Comparison of ENCODE assay signal across 8 cellular contexts in the genomic region with DNA sequence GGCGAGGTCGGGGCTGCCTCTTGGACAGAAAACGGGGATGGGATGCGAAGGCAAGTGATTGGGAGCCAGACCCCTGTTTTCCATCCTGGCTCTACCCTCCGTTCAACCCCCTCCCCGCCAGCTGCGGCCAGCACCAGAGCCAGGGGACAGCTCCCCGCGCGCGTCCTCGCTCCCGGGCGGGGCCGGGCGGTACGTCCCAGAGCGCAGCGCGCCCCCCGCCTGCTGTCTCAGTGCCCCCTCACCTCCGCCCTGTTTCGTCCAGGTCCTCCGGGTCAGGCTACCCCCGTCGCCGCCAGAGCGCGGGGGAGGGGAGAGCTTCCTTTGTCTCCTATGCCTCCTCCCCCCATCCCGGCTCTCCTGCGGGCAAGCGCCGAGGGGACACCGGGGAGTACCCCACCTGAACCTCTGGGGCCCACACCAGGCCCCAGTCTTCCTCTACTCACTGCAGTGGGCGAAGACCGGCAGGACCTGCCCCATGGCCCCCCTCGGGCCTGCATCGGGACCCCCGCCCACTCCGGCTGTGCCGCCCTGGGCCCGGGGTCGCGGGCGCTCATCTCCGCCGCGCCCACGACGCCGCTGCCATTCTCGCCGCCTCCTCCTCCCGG. TPM values are rescaled to one million over a fixed set of nuclear protein-coding genes. Genes with fewer than 3 reads are reported as not detected.
DNase-seq lines count a peak whose midpoint lies in the region; ATAC-seq and TF ChIP-seq lines count a peak whose summit lies in the region.

No MANE protein-coding gene starts in this region.

- H3K9me3 ChIP-seq in mammary epithelial cell (replicated peaks; ENCODE audit: insufficient read depth, low read length) = no peaks in the 10 kb centered on the region

- no peaks in the 10 kb centered on the region for H3K79me2 ChIP-seq in mammary epithelial cell (ENCODE audit: insufficient read depth, low read length)

- peak overlapping the region; percentile 74 for H3K4me3 Mint-ChIP-seq in Calu3 (ENCODE audit: low read depth, unreplicated experiment)

- POLR2A ChIA-PET in RWPE1 (lab: Yijun Ruan, JAX; ENCODE audit: low non-redundant PET) = interaction anchor here (0.5 kb wide), 1 partner anchor 19 kb away, joined by 8 read pairs; no protein-coding TSS in a partner anchor

- H2AFZ ChIP-seq in mammary epithelial cell (ENCODE audit: low read depth, low read length) = peak overlapping the region; percentile 83

- dilution Hi-C loops in mammary epithelial cell (cut with HindIII; ENCODE audit: low sequenced_read_pairs) = no loop called here

- peak overlapping the region; percentile 72 to 85 (median 77) for H3K4me3 ChIP-seq in mammary epithelial cell (replicated peaks in 1 of 3; ENCODE audit: insufficient read depth in 1 of 3, low read depth in 2 of 3, low read length in 3 of 3)

- peaks cover 16% of the 10 kb centered on the region for H3K36me3 Mint-ChIP-seq in Calu3 (ENCODE audit: insufficient read depth, unreplicated experiment)

- 4% methylated on average over 23 of the region's 54 CpGs for WGBS in mammary epithelial cell (ENCODE audit: low coverage, missing lambda C conversion rate)

- BruUV-seq in Calu3 (replicated peaks; lab: Mats Ljungman, UMichigan) = no TSS peak
- no TSS peak for BruUV-seq in mammary epithelial cell (replicated peaks; lab: Mats Ljungman, UMichigan)

- peaks cover 18% of the 10 kb centered on the region for H3K4me1 Mint-ChIP-seq in Calu3 (ENCODE audit: low read depth, unreplicated experiment)

- no peaks in the 10 kb centered on the region for H3K27me3 ChIP-seq in mammary epithelial cell (ENCODE audit: insufficient read depth, low read length)

- peak; percentile 15 for ATAC-seq in HG02642 (IDR thresholded peaks at IDR 0.05; ENCODE audit: poor library complexity, unreplicated experiment)

- peaks cover 31% of the 10 kb centered on the region for H3K27me3 Mint-ChIP-seq in Calu3 (ENCODE audit: unreplicated experiment)

- CTCF ChIA-PET in Calu3 (lab: Charles Lee) = interaction anchor here (0.8 to 2.6 kb wide), 4 partner anchors 11 to 181 kb away, joined by 3 to 16 read pairs (median 5); no protein-coding TSS in a partner anchor
- CTCF ChIA-PET in RWPE1 (lab: Yijun Ruan, JAX) = interaction anchor here (2.1 kb wide), 1 partner anchor 11 kb away, joined by 15 read pairs; no protein-coding TSS in a partner anchor
- CTCF ChIA-PET in mammary epithelial cell (lab: Charles Lee; ENCODE audit: low non-redundant PET) = interaction anchor here (0.6 to 0.7 kb wide), 2 partner anchors 41 to 402 kb away, joined by 3 to 7 read pairs; no protein-coding TSS in a partner anchor

- in situ Hi-C loops in mammary epithelial cell (cut with MboI; ENCODE audit: low sequenced_read_pairs in 2 of 2) = loop anchor here in 1 of 2 donors (25.0 kb wide), 1 partner anchor 309 kb away; a partner anchor contains a TSS

- peak overlapping the region; percentile 99 for H3K4me2 ChIP-seq in mammary epithelial cell (ENCODE audit: insufficient read depth, low read depth, low read length)

- H3K4me1 ChIP-seq in mammary epithelial cell (ENCODE audit: insufficient read depth, low read length) = peaks cover 23% of the 10 kb centered on the region

- peak overlapping the region; percentile 31 for H3K9ac ChIP-seq in mammary epithelial cell (ENCODE audit: insufficient read depth, low read length)

- H4K20me1 ChIP-seq in mammary epithelial cell (ENCODE audit: insufficient read depth, low read length) = no peaks in the 10 kb centered on the region

- H3K27ac ChIP-seq in RWPE1 = peak overlapping the region; percentile 64
- no peak overlapping the region for H3K27ac ChIP-seq in mammary epithelial cell (ENCODE audit: insufficient read depth, low read depth, low read length)

- TF ChIP-seq CTCF in Calu3 (IDR thresholded peaks at IDR 0.05; ENCODE audit: unreplicated experiment) (no peak), RWPE1 (conservative IDR thresholded peaks at IDR 0.05; ENCODE audit: low read depth) (no peak), mammary epithelial cell (conservative IDR thresholded peaks at IDR 0.05 in 1 of 2, IDR thresholded peaks at IDR 0.05 in 1 of 2; ENCODE audit: extremely low read depth in 1 of 2, insufficient read depth in 1 of 2, low read depth in 1 of 2, low read length in 2 of 2) (no peak)

- no peaks in the 10 kb centered on the region for H3K36me3 ChIP-seq in mammary epithelial cell (ENCODE audit: insufficient read depth, low read length)

- H3K9me3 Mint-ChIP-seq in Calu3 (ENCODE audit: low read depth, unreplicated experiment) = no peaks in the 10 kb centered on the region

- peak; percentile 57 for DNase-seq in Calu3
- DNase-seq in RWPE1 (ENCODE audit: low spot score) = no peak
- no peak for DNase-seq in mammary epithelial cell
- DNase-seq in left kidney (ENCODE audit: low read depth, low spot score) = peak; percentile 83
- DNase-seq in stimulated activated naive CD4-positive, alpha-beta T cell treated with Interleukin-2 at 50 U/mL for 16 hours (lab: John Stamatoyannopoulos, UW) = peak; percentile 31
- no peak for DNase-seq in NCI-H1436 treated with DMSO at 0.1 percent for 48 hours (lab: John Stamatoyannopoulos, UW)
- DNase-seq in effector CD8-positive, alpha-beta T cell (lab: John Stamatoyannopoulos, UW) = no peak

- intact Hi-C loops in Calu3 (cut with micrococcal nuclease; ENCODE audit: unreplicated experiment) (no loop called here), mammary epithelial cell (cut with micrococcal nuclease) (no loop called here)

- no peak overlapping the region for H3K27ac Mint-ChIP-seq in Calu3 (ENCODE audit: unreplicated experiment)

RNA-seq across cellular contexts. Expression of a gene that starts 0.4 kb away (rescaled TPM):
- total RNA-seq in Calu3 (2022) = 5.7 and 7.2 TPM in 2 replicates
- 10 to 100 TPM; 11.0 to 16.9 TPM for total RNA-seq in mammary epithelial cell
- polyA plus RNA-seq in mammary epithelial cell = 11.5 TPM
- polyA minus RNA-seq in mammary epithelial cell = 11.9 TPM

RNA-seq across cellular contexts. Expression of a gene that starts 1.8 kb away (rescaled TPM):
- total RNA-seq in Calu3 (2022) (5.0 and 6.8 TPM in 2 replicates), mammary epithelial cell (1 to 10 TPM; 1.3 to 2.1 TPM)
- 2.3 TPM for polyA plus RNA-seq in mammary epithelial cell
- polyA minus RNA-seq in mammary epithelial cell = not detected

RNA-seq across cellular contexts. Expression of a gene that starts 10.8 kb away (rescaled TPM):
- total RNA-seq in Calu3 (2022) = 194 and 219 TPM in 2 replicates
- 100 to 1,000 TPM; 160 to 201 TPM for total RNA-seq in mammary epithelial cell
- polyA plus RNA-seq in mammary epithelial cell = 93.9 TPM
- 122 TPM for polyA minus RNA-seq in mammary epithelial cell

RNA-seq across cellular contexts. Expression of a gene that starts 28.7 kb away (rescaled TPM):
- total RNA-seq in Calu3 (2022) (18.7 and 23.8 TPM in 2 replicates), mammary epithelial cell (10 to 100 TPM in 1 of 2 donors, 1 to 10 TPM in 1; 1.8 to 49.1 TPM)
- 2.6 TPM for polyA plus RNA-seq in mammary epithelial cell
- polyA minus RNA-seq in mammary epithelial cell = 27.0 TPM

Comparison
In these comparisons a context has a peak if more than half of its experiments do, and no peak if none do; other contexts are left out.
1. DNase-seq: peak in Calu3 (single experiment), left kidney (single experiment) and stimulated activated naive CD4-positive, alpha-beta T cell treated with Interleukin-2 at 50 U/mL for 16 hours (single experiment); none in RWPE1 (single experiment), mammary epithelial cell (single experiment), NCI-H1436 treated with DMSO at 0.1 percent for 48 hours (single experiment) and effector CD8-positive, alpha-beta T cell (single experiment).